Comparison of ENCODE assay signal across 10 cellular contexts in the genomic region with DNA sequence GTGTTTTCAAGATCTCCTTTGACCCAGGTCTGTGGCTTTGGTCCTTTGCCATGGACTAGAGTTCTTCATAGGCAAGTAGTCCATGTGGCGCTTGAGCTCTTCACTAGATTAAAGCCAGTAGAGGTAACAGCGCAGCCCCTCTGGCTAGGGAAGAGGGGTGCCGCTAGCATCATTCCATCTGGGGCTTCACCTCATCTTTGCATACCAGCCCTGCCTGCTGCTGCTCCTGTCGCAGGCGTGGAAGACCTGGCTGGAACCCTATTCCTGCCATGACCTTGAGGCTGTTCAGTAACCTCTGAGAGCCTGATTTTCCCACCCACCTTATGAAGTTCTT.
DNase-seq lines count a peak whose midpoint lies in the region; ATAC-seq, FAIRE-seq and TF ChIP-seq lines count a peak whose summit lies in the region.
"Had no signal": no experiment of that assay in that cellular context is flagged by ENCODE, and none has a peak within 500 bp of the region (broad histone marks: within the 10 kb centered on the region; RNA-seq: fewer than 3 reads in every experiment).

No MANE protein-coding gene starts in this region.

- TF ChIP-seq EP300 in HepG2 (IDR thresholded peaks at IDR 0.05; ENCODE audit: low read depth in 2 of 2, low read length in 2 of 2): no peak
- TF ChIP-seq EP300 in HepG2 (CRISPR knock-in tag; IDR thresholded peaks at IDR 0.05; ENCODE audit: borderline replicate concordance): no peak

- peaks cover 23% of the 10 kb centered on the region for H3K36me3 Mint-ChIP-seq in activated naive CD4-positive, alpha-beta T cell treated with anti-CD3 and anti-CD28 coated beads, Interleukin-2, amount 10 ng/mL, durations not matched to agents 7 days and 5 days
- H3K36me3 Mint-ChIP-seq in activated CD8-positive, alpha-beta T cell treated with anti-CD3 and anti-CD28 coated beads, Interleukin-2, amount 10 ng/mL, durations not matched to agents 7 days and 5 days (ENCODE audit: low read depth): peaks cover 39% of the 10 kb centered on the region

- WGBS in HepG2 (ENCODE audit: low lambda C conversion rate): 98% methylated on average over 5 of the region's 5 CpGs

- no peak overlapping the region for H3K4me3 ChIP-seq in HepG2 (replicated peaks in 1 of 3; ENCODE audit: insufficient read depth in 1 of 3, low read depth in 2 of 3, low read length in 3 of 3)

- no peak overlapping the region for H2AFZ ChIP-seq in HepG2 (ENCODE audit: low read length)

- no peak overlapping the region for H3K4me2 ChIP-seq in HepG2 (ENCODE audit: low read depth, low read length)

- no peaks in the 10 kb centered on the region for H3K9me3 Mint-ChIP-seq in activated naive CD4-positive, alpha-beta T cell treated with anti-CD3 and anti-CD28 coated beads, Interleukin-2, amount 10 ng/mL, durations not matched to agents 7 days and 5 days
- H3K9me3 Mint-ChIP-seq in activated CD8-positive, alpha-beta T cell treated with anti-CD3 and anti-CD28 coated beads, Interleukin-2, amount 10 ng/mL, durations not matched to agents 7 days and 5 days (ENCODE audit: insufficient read depth): no peaks in the 10 kb centered on the region

- H3K4me3 Mint-ChIP-seq in activated naive CD4-positive, alpha-beta T cell treated with anti-CD3 and anti-CD28 coated beads, Interleukin-2, amount 10 ng/mL, durations not matched to agents 7 days and 5 days: no peak overlapping the region
- peak overlapping the region; percentile 57 for H3K4me3 Mint-ChIP-seq in activated CD8-positive, alpha-beta T cell treated with anti-CD3 and anti-CD28 coated beads, Interleukin-2, amount 10 ng/mL, durations not matched to agents 7 days and 5 days

- FAIRE-seq in HepG2 (lab: Jason Lieb, UNC): no peak
- FAIRE-seq: endothelial cell of umbilical vein had no signal

- DNase-seq in activated naive CD4-positive, alpha-beta T cell treated with anti-CD3 and anti-CD28 coated beads, Interleukin-2, amount 10 ng/mL, durations not matched to agents 7 days and 5 days: no peak
- DNase-seq in activated naive CD4-positive, alpha-beta T cell (lab: John Stamatoyannopoulos, UW): no peak
- no peak for DNase-seq in activated CD8-positive, alpha-beta T cell treated with anti-CD3 and anti-CD28 coated beads, Interleukin-2, amount 10 ng/mL, durations not matched to agents 7 days and 5 days
- no peak for DNase-seq in HepG2 (ENCODE audit: low spot score)
- DNase-seq in substantia nigra (lab: John Stamatoyannopoulos, UW): no peak
- no peak for DNase-seq in NCI-H2227 treated with DMSO at 0.1 percent for 48 hours (lab: John Stamatoyannopoulos, UW)
- no peak for DNase-seq in NCI-H82 (lab: John Stamatoyannopoulos, UW)
- DNase-seq: T-helper 9 cell had no signal

- peaks cover 16% of the 10 kb centered on the region for H3K4me1 ChIP-seq in HepG2 (ENCODE audit: insufficient read depth, low read length)

- H3K9me3 ChIP-seq in HepG2 (ENCODE audit: low read length): no peaks in the 10 kb centered on the region

- no peak for TF ChIP-seq CTCF in HepG2 (CRISPR knock-in tag; IDR thresholded peaks at IDR 0.05)

- POLR2A ChIA-PET in activated CD8-positive, alpha-beta T cell treated with anti-CD3 and anti-CD28 coated beads, Interleukin-2, amount 10 ng/mL, durations not matched to agents 7 days and 5 days (lab: Charles Lee): interaction anchor here (0.8 to 3.8 kb wide), 9 partner anchors 9 to 212 kb away, joined by 3 to 35 read pairs (median 4); no protein-coding TSS in a partner anchor
- POLR2A ChIA-PET in HepG2 (lab: Yijun Ruan, JAX): no interaction called here

- intact Hi-C loops in HepG2 (cut with micrococcal nuclease; ENCODE audit: unreplicated experiment): loop anchor here (5.0 kb wide), 3 partner anchors 82 to 218 kb away; no protein-coding TSS in a partner anchor

- TF ChIP-seq POLR2A in HepG2 (IDR thresholded peaks at IDR 0.05; ENCODE audit: insufficient read depth in 1 of 2, low read depth in 2 of 2, low read length in 2 of 2): no peak

- H3K4me1 Mint-ChIP-seq in activated naive CD4-positive, alpha-beta T cell treated with anti-CD3 and anti-CD28 coated beads, Interleukin-2, amount 10 ng/mL, durations not matched to agents 7 days and 5 days: peaks cover 51% of the 10 kb centered on the region
- H3K4me1 Mint-ChIP-seq in activated CD8-positive, alpha-beta T cell treated with anti-CD3 and anti-CD28 coated beads, Interleukin-2, amount 10 ng/mL, durations not matched to agents 7 days and 5 days (ENCODE audit: low read depth): peaks cover 77% of the 10 kb centered on the region

- no peaks in the 10 kb centered on the region for H3K27me3 Mint-ChIP-seq in activated naive CD4-positive, alpha-beta T cell treated with anti-CD3 and anti-CD28 coated beads, Interleukin-2, amount 10 ng/mL, durations not matched to agents 7 days and 5 days
- no peaks in the 10 kb centered on the region for H3K27me3 Mint-ChIP-seq in activated CD8-positive, alpha-beta T cell treated with anti-CD3 and anti-CD28 coated beads, Interleukin-2, amount 10 ng/mL, durations not matched to agents 7 days and 5 days (ENCODE audit: low read depth)

- H3K36me3 ChIP-seq in HepG2 (replicated peaks in 1 of 2; ENCODE audit: control insufficient read depth in 1 of 2, insufficient read depth in 2 of 2, low read length in 2 of 2): peaks cover 9 to 29% of the 10 kb centered on the region in 2 experiments; a peak in 4 of 5 replicates

- in situ Hi-C loops in HepG2 (cut with HindIII; ENCODE audit: extremely low pct_ligation_motif_present, low pct_unique_long_range_greater_than_20kb): loop anchor here (5.0 kb wide), 1 partner anchor 108 kb away; no protein-coding TSS in a partner anchor

- TF ChIP-seq RAD21 in HepG2 (CRISPR knock-in tag; IDR thresholded peaks at IDR 0.05): no peak

- H3K27ac Mint-ChIP-seq in activated naive CD4-positive, alpha-beta T cell treated with anti-CD3 and anti-CD28 coated beads, Interleukin-2, amount 10 ng/mL, durations not matched to agents 7 days and 5 days: peak overlapping the region; percentile 82
- H3K27ac Mint-ChIP-seq in activated CD8-positive, alpha-beta T cell treated with anti-CD3 and anti-CD28 coated beads, Interleukin-2, amount 10 ng/mL, durations not matched to agents 7 days and 5 days: peak overlapping the region; percentile 87

- no peaks in the 10 kb centered on the region for H4K20me1 ChIP-seq in HepG2 (ENCODE audit: insufficient read depth, low read length)

- no peaks in the 10 kb centered on the region for H3K79me2 ChIP-seq in HepG2 (ENCODE audit: insufficient read depth, low read length)

- H3K27me3 ChIP-seq in HepG2 (ENCODE audit: control insufficient read depth in 1 of 2, insufficient read depth in 2 of 2, low read length in 2 of 2): no peaks in the 10 kb centered on the region

- no peak overlapping the region for H3K9ac ChIP-seq in HepG2 (ENCODE audit: insufficient read depth, low read depth, low read length)

- BruUV-seq in HepG2 (replicated peaks; lab: Mats Ljungman, UMichigan): no TSS peak

- ATAC-seq in activated CD8-positive, alpha-beta T cell treated with anti-CD3 and anti-CD28 coated beads, Interleukin-2, amount 10 ng/mL, durations not matched to agents 7 days and 5 days: no peak
- ATAC-seq in HepG2: no peak
- ATAC-seq in HG03520 (IDR thresholded peaks at IDR 0.05; ENCODE audit: unreplicated experiment): no peak

- H3K27ac ChIP-seq in HepG2 (ENCODE audit: extremely low read length, insufficient read depth, low read length) (no peak overlapping the region), substantia nigra (ENCODE audit: low read depth, low read length, poor library complexity, severe bottlenecking) (peak overlapping the region; percentile 53)

- CTCF ChIA-PET in activated naive CD4-positive, alpha-beta T cell treated with anti-CD3 and anti-CD28 coated beads, Interleukin-2, amount 10 ng/mL, durations not matched to agents 7 days and 5 days (lab: Charles Lee): interaction anchor here (1.1 to 1.7 kb wide), 6 partner anchors 9 to 218 kb away, joined by 3 to 11 read pairs (median 4); no protein-coding TSS in a partner anchor
- CTCF ChIA-PET in activated CD8-positive, alpha-beta T cell treated with anti-CD3 and anti-CD28 coated beads, Interleukin-2, amount 10 ng/mL, durations not matched to agents 7 days and 5 days (lab: Charles Lee): interaction anchor here (1.1 to 3.3 kb wide), 10 partner anchors 10 to 379 kb away, joined by 3 to 33 read pairs (median 6); no protein-coding TSS in a partner anchor
- CTCF ChIA-PET in HepG2 (lab: Yijun Ruan, JAX; ENCODE audit: low intra/inter-chr PET ratio, low total read pairs): no interaction called here

TF ChIP-seq in HepG2, 621 proteins besides CTCF, POLR2A, EP300 and RAD21:
- TF ChIP-seq RBM22 (optimal IDR thresholded peaks at IDR 0.05; ENCODE audit: low read length): peak; percentile 18
- TF ChIP-seq FLYWCH1 (CRISPR knock-in tag; IDR thresholded peaks at IDR 0.05): no peak
- TF ChIP-seq SIX4 (CRISPR knock-in tag; IDR thresholded peaks at IDR 0.05): no peak
